In the genomic region with DNA sequence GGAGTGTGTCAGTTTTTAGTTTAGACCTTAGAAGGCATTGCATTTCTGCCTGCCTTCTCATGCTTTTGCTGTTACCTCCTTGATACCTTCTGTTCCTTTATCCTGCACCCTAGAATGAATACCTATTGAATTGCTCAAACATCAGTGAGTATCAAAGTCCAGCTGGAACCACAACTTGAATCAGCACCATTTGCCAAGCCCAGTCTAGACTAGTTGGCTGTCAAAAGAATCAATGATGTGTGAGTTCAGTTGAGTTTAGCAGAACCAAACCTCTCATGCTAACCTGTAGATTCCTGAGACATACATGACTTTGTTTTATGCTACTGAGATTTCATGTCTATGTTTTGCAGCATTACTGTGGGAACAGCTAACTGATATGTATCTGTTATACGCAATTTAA, we compare ENCODE assay signal across 21 cellular contexts.
"Had no signal": no experiment of that assay in that cellular context is flagged by ENCODE, and none has a peak within 500 bp of the region (broad histone marks: within the 10 kb centered on the region; RNA-seq: fewer than 3 reads in every experiment).

No MANE protein-coding gene starts in this region.

- H3K9me3 Mint-ChIP-seq: activated CD8-positive, alpha-beta T cell treated with anti-CD3 and anti-CD28 coated beads for 36 hours; activated naive CD4-positive, alpha-beta T cell treated with anti-CD3 and anti-CD28 coated beads, Interleukin-2, amount 10 ng/mL, durations not matched to agents 7 days and 5 days; activated naive CD8-positive, alpha-beta T cell treated with anti-CD3 and anti-CD28 coated beads for 36 hours; activated T-cell treated with anti-CD3 and anti-CD28 coated beads, Interleukin-2, amount 50 U/mL, for 72 hours; activated T-helper 2 cell treated with anti-CD3 and anti-CD28 coated beads, Interferon-gamma antibody, Interleukin-2, Interleukin-4, amounts not matched to agents 10 μg/mL and 5 μg/mL and 100 μg/mL, durations not matched to agents 14 hours and 24 hours and 36 hours had no signal

- H3K27ac ChIP-seq: KMS-11, SJCRH30, WERI-Rb-1 had no signal

- H3K36me3 ChIP-seq: SJCRH30, WERI-Rb-1 had no signal

- H3K4me2 ChIP-seq: KMS-11, SK-N-SH had no signal

- H3K27me3 ChIP-seq: SJCRH30 had no signal

- DNase-seq: activated CD4-positive, alpha-beta T cell treated with anti-CD3 and anti-CD28 coated beads for 36 hours; activated CD8-positive, alpha-beta memory T cell treated with anti-CD3 and anti-CD28 coated beads, Interleukin-2, amount 50 U/mL, for 4 hours; activated CD8-positive, alpha-beta T cell treated with anti-CD3 and anti-CD28 coated beads for 36 hours; activated gamma-delta T cell treated with Interleukin-2 at 50 U/mL for 16 hours; activated naive CD4-positive, alpha-beta T cell treated with anti-CD3 and anti-CD28 coated beads, Interleukin-2, amount 10 ng/mL, durations not matched to agents 7 days and 5 days; activated naive CD8-positive, alpha-beta T cell treated with anti-CD3 and anti-CD28 coated beads for 36 hours; activated T-cell treated with anti-CD3 and anti-CD28 coated beads, Interleukin-2, amount 50 U/mL, for 72 hours; NCI-H1092; NCI-H1436; NCI-H1694 treated with DMSO at 0.1 percent for 48 hours; NCI-H2029 treated with DMSO at 0.1 percent for 48 hours; NCI-H345; NCI-H510A; NCI-H526 treated with DMSO at 0.1 percent for 48 hours; NCI-H82; SJCRH30; SK-N-SH; T-helper 1 cell; WERI-Rb-1 had no signal

- H3K27ac Mint-ChIP-seq: activated CD4-positive, alpha-beta T cell treated with anti-CD3 and anti-CD28 coated beads for 36 hours; activated CD8-positive, alpha-beta T cell treated with anti-CD3 and anti-CD28 coated beads for 36 hours; activated naive CD4-positive, alpha-beta T cell treated with anti-CD3 and anti-CD28 coated beads, Interleukin-2, amount 10 ng/mL, durations not matched to agents 7 days and 5 days; activated naive CD8-positive, alpha-beta T cell treated with anti-CD3 and anti-CD28 coated beads for 36 hours; activated T-cell treated with anti-CD3 and anti-CD28 coated beads, Interleukin-2, amount 50 U/mL, for 72 hours; activated T-helper 2 cell treated with anti-CD3 and anti-CD28 coated beads, Interferon-gamma antibody, Interleukin-2, Interleukin-4, amounts not matched to agents 10 μg/mL and 5 μg/mL and 100 μg/mL, durations not matched to agents 14 hours and 24 hours and 36 hours had no signal

- H3K4me3 Mint-ChIP-seq: activated CD4-positive, alpha-beta T cell treated with anti-CD3 and anti-CD28 coated beads for 36 hours; activated CD8-positive, alpha-beta T cell treated with anti-CD3 and anti-CD28 coated beads for 36 hours; activated naive CD4-positive, alpha-beta T cell treated with anti-CD3 and anti-CD28 coated beads, Interleukin-2, amount 10 ng/mL, durations not matched to agents 7 days and 5 days; activated naive CD8-positive, alpha-beta T cell treated with anti-CD3 and anti-CD28 coated beads for 36 hours; activated T-cell treated with anti-CD3 and anti-CD28 coated beads, Interleukin-2, amount 50 U/mL, for 72 hours had no signal

- H3K9me3 ChIP-seq: SJCRH30, SK-N-SH had no signal

- H3K27me3 Mint-ChIP-seq: activated CD4-positive, alpha-beta T cell treated with anti-CD3 and anti-CD28 coated beads for 36 hours; activated naive CD4-positive, alpha-beta T cell treated with anti-CD3 and anti-CD28 coated beads, Interleukin-2, amount 10 ng/mL, durations not matched to agents 7 days and 5 days; activated naive CD8-positive, alpha-beta T cell treated with anti-CD3 and anti-CD28 coated beads for 36 hours had no signal

- ATAC-seq: activated CD4-positive, alpha-beta T cell treated with anti-CD3 and anti-CD28 coated beads for 36 hours; activated CD8-positive, alpha-beta T cell treated with anti-CD3 and anti-CD28 coated beads for 36 hours; activated T-cell treated with anti-CD3 and anti-CD28 coated beads, Interleukin-2, amount 50 U/mL, for 72 hours had no signal

- H3K36me3 Mint-ChIP-seq: activated naive CD4-positive, alpha-beta T cell treated with anti-CD3 and anti-CD28 coated beads, Interleukin-2, amount 10 ng/mL, durations not matched to agents 7 days and 5 days; activated naive CD8-positive, alpha-beta T cell treated with anti-CD3 and anti-CD28 coated beads for 36 hours had no signal

- H3K4me1 ChIP-seq: SJCRH30 had no signal

- H3K4me3 ChIP-seq: SJCRH30 had no signal

- H3K4me1 Mint-ChIP-seq: activated CD4-positive, alpha-beta T cell treated with anti-CD3 and anti-CD28 coated beads for 36 hours; activated naive CD4-positive, alpha-beta T cell treated with anti-CD3 and anti-CD28 coated beads, Interleukin-2, amount 10 ng/mL, durations not matched to agents 7 days and 5 days; activated naive CD8-positive, alpha-beta T cell treated with anti-CD3 and anti-CD28 coated beads for 36 hours had no signal

- H3K9ac ChIP-seq: KMS-11, SK-N-SH had no signal
